In the genomic region with DNA sequence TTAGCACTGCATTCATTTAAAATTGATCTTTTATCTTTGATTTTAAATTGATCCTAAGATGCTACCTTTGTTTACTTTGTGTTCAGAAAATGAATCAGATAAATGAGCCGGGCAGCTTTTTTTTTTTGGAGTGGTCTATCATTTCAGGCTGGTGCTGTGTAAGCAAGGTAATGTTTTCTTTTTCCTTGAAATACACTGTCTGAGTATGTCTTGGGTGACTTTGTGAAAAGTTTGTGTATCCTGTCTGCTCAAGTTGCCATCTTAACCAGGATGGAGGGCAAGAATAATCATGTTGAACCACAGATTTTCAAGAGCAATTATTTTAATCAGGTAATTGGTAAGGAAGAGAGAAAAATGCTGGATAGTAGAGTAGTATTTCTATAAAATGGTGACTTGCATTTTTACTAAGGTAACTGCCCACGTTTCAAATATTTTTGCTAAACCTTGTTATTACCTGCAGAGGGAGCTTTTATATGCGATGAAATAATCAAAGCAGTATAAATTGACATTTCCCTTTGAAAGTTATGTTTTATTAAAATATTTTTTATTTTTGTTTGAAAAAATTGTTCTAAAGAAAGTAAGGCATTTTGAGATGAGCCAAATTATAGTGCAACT, we compare ENCODE assay signal across 13 cellular contexts. TPM values are rescaled to one million over a fixed set of nuclear protein-coding genes. Genes with fewer than 3 reads are reported as not detected.
DNase-seq lines count a peak whose midpoint lies in the region; ATAC-seq and TF ChIP-seq lines count a peak whose summit lies in the region.
"Had no signal": no experiment of that assay in that cellular context is flagged by ENCODE, and none has a peak within 500 bp of the region (broad histone marks: within the 10 kb centered on the region; RNA-seq: fewer than 3 reads in every experiment).

No MANE protein-coding gene starts in this region.

- H3K4me3 ChIP-seq in heart left ventricle (no peak overlapping the region), RWPE2 (ENCODE audit: severe bottlenecking) (no peak overlapping the region), fibroblast of pulmonary artery (replicated peaks; ENCODE audit: low read depth, low read length) (no peak overlapping the region)

- no peaks in the 10 kb centered on the region for H3K27me3 ChIP-seq in heart left ventricle
- H3K27me3 ChIP-seq in RWPE2 (ENCODE audit: insufficient read depth, poor library complexity, severe bottlenecking), result peaks cover 21% of the 10 kb centered on the region

- H3K4me1 ChIP-seq in heart left ventricle (peaks cover 4 to 86% (median 42%) of the 10 kb centered on the region in 12 donors), RWPE2 (ENCODE audit: insufficient read depth, poor library complexity, severe bottlenecking) (no peaks in the 10 kb centered on the region)

- H3K36me3 Mint-ChIP-seq in type B pancreatic cell, result no peaks in the 10 kb centered on the region
- H3K36me3 Mint-ChIP-seq in activated naive CD4-positive, alpha-beta T cell treated with anti-CD3 and anti-CD28 coated beads, Interleukin-2, amount 50 U/mL, for 72 hours, result no peaks in the 10 kb centered on the region

- intact Hi-C loops in heart left ventricle (cut with DNase I) (loop anchor here in 1 of 10 donors (10.0 kb wide), 1 partner anchor 133 kb away; no protein-coding TSS in a partner anchor), left ventricle myocardium superior (cut with micrococcal nuclease) (no loop called here)

- H3K36me3 ChIP-seq in heart left ventricle (no peaks in the 10 kb centered on the region), RWPE2 (ENCODE audit: low read depth) (0 out of 2 replicates have a peak, but pooled peaks cover 2% of the 10 kb centered on the region)

- no peak overlapping the region for H3K27ac Mint-ChIP-seq in type B pancreatic cell
- H3K27ac Mint-ChIP-seq in activated naive CD4-positive, alpha-beta T cell treated with anti-CD3 and anti-CD28 coated beads, Interleukin-2, amount 50 U/mL, for 72 hours, result no peak overlapping the region
- H3K27ac Mint-ChIP-seq: activated B cell treated with CpG ODN at 0.5 μM for 24 hours; activated T-helper 1 cell treated with anti-CD3 and anti-CD28 coated beads, Interleukin-12 subunit alpha, Interleukin-12 subunit beta, Interleukin-2, Interleukin-4 antibody, amounts not matched to agents 30 ng/mL and 10 ng/mL and 1 ng/mL, durations not matched to agents 14 hours and 24 hours and 36 hours had no signal

- H3K4me1 Mint-ChIP-seq in type B pancreatic cell (ENCODE audit: unreplicated experiment), result peaks cover 31% of the 10 kb centered on the region
- H3K4me1 Mint-ChIP-seq: activated B cell treated with CpG ODN at 0.5 μM for 24 hours; central memory CD8-positive, alpha-beta T cell had no signal

- no peak for TF ChIP-seq POLR2A in heart left ventricle (IDR thresholded peaks at IDR 0.05)

- TF ChIP-seq CTCF in heart left ventricle (IDR thresholded peaks at IDR 0.05) (peak in 9 of 12 donors; percentile 19 to 51 (median 38)), RWPE2 (IDR thresholded peaks at IDR 0.05; ENCODE audit: poor library complexity, severe bottlenecking) (peak; percentile 68), fibroblast of pulmonary artery (IDR thresholded peaks at IDR 0.05; ENCODE audit: low read length, missing control alignments) (peak; percentile 37), type B pancreatic cell (conservative IDR thresholded peaks at IDR 0.05) (peak; percentile 48)

- H3K9me3 ChIP-seq in heart left ventricle, result no peaks in the 10 kb centered on the region
- H3K9me3 ChIP-seq in RWPE2 (ENCODE audit: severe bottlenecking), result no peaks in the 10 kb centered on the region

- 48 to 53% (median 52%) methylated on average over 3 of the region's 3 CpGs for WGBS in heart left ventricle, 4 donors

- H3K27ac ChIP-seq in heart left ventricle, result peak overlapping the region in 2 of 12 donors; percentile 5 to 10
- no peak overlapping the region for H3K27ac ChIP-seq in RWPE2 (ENCODE audit: poor library complexity, severe bottlenecking)

- no peaks in the 10 kb centered on the region for H3K9me3 Mint-ChIP-seq in type B pancreatic cell
- H3K9me3 Mint-ChIP-seq in activated naive CD4-positive, alpha-beta T cell treated with anti-CD3 and anti-CD28 coated beads, Interleukin-2, amount 50 U/mL, for 72 hours, result no peaks in the 10 kb centered on the region
- H3K9me3 Mint-ChIP-seq: activated B cell treated with CpG ODN at 0.5 μM for 24 hours; activated T-helper 1 cell treated with anti-CD3 and anti-CD28 coated beads, Interleukin-12 subunit alpha, Interleukin-12 subunit beta, Interleukin-2, Interleukin-4 antibody, amounts not matched to agents 30 ng/mL and 10 ng/mL and 1 ng/mL, durations not matched to agents 14 hours and 24 hours and 36 hours had no signal

- ATAC-seq in heart left ventricle (no peak), left ventricle myocardium superior (no peak), RWPE2 (ENCODE audit: low read depth) (no peak), GM21367 (IDR thresholded peaks at IDR 0.05; ENCODE audit: unreplicated experiment) (no peak), HG03378 (IDR thresholded peaks at IDR 0.05; ENCODE audit: unreplicated experiment) (no peak)
- ATAC-seq in activated naive CD4-positive, alpha-beta T cell treated with anti-CD3 and anti-CD28 coated beads, Interleukin-2, amount 50 U/mL, for 72 hours, result no peak

- DNase-seq in heart left ventricle (no peak), left ventricle myocardium superior (no peak), RWPE2 (ENCODE audit: low spot score) (no peak), fibroblast of pulmonary artery (ENCODE audit: low read depth) (no peak), type B pancreatic cell (ENCODE audit: extremely low spot score, unreplicated experiment) (no peak)
- no peak for DNase-seq in activated naive CD4-positive, alpha-beta T cell treated with anti-CD3 and anti-CD28 coated beads, Interleukin-2, amount 50 U/mL, for 72 hours (ENCODE audit: low spot score in 2 of 2)
- DNase-seq: activated B cell treated with CpG ODN at 0.5 μM for 24 hours; NCI-H1417; stimulated activated CD4-positive, alpha-beta T cell treated with anti-CD3 and anti-CD28 coated beads, Interleukin-12 subunit alpha, Interleukin-12 subunit beta, amount 100 ng/mL, for 4 hours had no signal

- H3K4me3 Mint-ChIP-seq in type B pancreatic cell, result no peak overlapping the region
- H3K4me3 Mint-ChIP-seq: activated B cell treated with CpG ODN at 0.5 μM for 24 hours; activated T-helper 1 cell treated with anti-CD3 and anti-CD28 coated beads, Interleukin-12 subunit alpha, Interleukin-12 subunit beta, Interleukin-2, Interleukin-4 antibody, amounts not matched to agents 30 ng/mL and 10 ng/mL and 1 ng/mL, durations not matched to agents 14 hours and 24 hours and 36 hours; central memory CD8-positive, alpha-beta T cell had no signal

- H3K27me3 Mint-ChIP-seq in type B pancreatic cell, result no peaks in the 10 kb centered on the region
- H3K27me3 Mint-ChIP-seq: central memory CD8-positive, alpha-beta T cell had no signal

RNA-seq across cellular contexts. Expression of gene ADGRL2, which starts 11.1 kb away (rescaled TPM):
- total RNA-seq in heart left ventricle (10 to 100 TPM; 49.7 to 82.8 (median 58.4) TPM), left ventricle myocardium superior (48.1 TPM), type B pancreatic cell (ENCODE audit: low replicate concordance) (96.3 and 103 TPM in 2 replicates)
- polyA plus RNA-seq in heart left ventricle, result 10 to 100 TPM; 16.9 to 45.0 TPM
- total RNA-seq in activated naive CD4-positive, alpha-beta T cell treated with anti-CD3 and anti-CD28 coated beads, Interleukin-2, amount 50 U/mL, for 72 hours, result not detected
- total RNA-seq: activated B cell treated with CpG ODN at 0.5 μM for 24 hours; activated T-helper 1 cell treated with anti-CD3 and anti-CD28 coated beads, Interleukin-12 subunit alpha, Interleukin-12 subunit beta, Interleukin-2, Interleukin-4 antibody, amounts not matched to agents 30 ng/mL and 10 ng/mL and 1 ng/mL, durations not matched to agents 14 hours and 24 hours and 36 hours had no signal

Comparison
In these comparisons a context has a peak if more than half of its experiments do, and no peak if none do; other contexts are left out.
1. RNA of gene ADGRL2, which starts 11.1 kb away (total RNA-seq): 96.3 to 103 TPM in type B pancreatic cell, 49.7 to 82.8 TPM in heart left ventricle and 48.1 TPM in left ventricle myocardium superior (single experiment); not detected in activated naive CD4-positive, alpha-beta T cell treated with anti-CD3 and anti-CD28 coated beads, Interleukin-2, amount 50 U/mL, for 72 hours; every median in the first group is over 10 times any median in the second.
2. Peak in every context shown above with its lines, with median percentiles within 50 percentile points of each other: CTCF ChIP-seq.